31 cellular contexts compared by ENCODE assay signal in the genomic region with DNA sequence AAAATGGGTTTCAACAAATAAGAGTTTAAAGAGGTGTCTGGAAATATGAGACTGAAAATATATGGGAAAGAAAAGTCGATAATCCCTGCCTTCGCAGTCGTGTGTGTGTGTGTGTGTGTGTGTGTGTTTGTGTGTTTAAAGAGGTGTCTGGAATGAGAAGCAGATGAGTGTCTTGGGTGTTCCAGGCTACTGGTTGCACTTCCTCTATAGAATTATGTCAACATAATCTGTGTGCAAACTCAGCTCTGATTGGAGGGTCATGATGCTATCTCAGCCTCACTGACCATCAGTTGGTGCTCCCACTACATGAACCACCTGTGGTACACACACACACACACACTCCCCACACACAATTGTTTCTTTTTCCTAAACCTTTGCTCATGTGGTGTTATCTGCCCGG.
"Had no signal": no experiment of that assay in that cellular context is flagged by ENCODE, and none has a peak within 500 bp of the region (broad histone marks: within the 10 kb centered on the region; RNA-seq: fewer than 3 reads in every experiment).

No MANE protein-coding gene starts in this region.

- ATAC-seq: activated CD4-positive, CD25-positive, alpha-beta regulatory T cell treated with anti-CD3 and anti-CD28 coated beads, Interleukin-2, amount 50 U/mL, for 24 hours; activated CD8-positive, alpha-beta T cell treated with anti-CD3 and anti-CD28 coated beads for 36 hours; activated naive CD8-positive, alpha-beta T cell treated with anti-CD3 and anti-CD28 coated beads, Interleukin-2, amount 50 U/mL, for 24 hours; esophagus mucosa; T-helper 17 cell had no signal

- H3K4me1 Mint-ChIP-seq: activated B cell treated with CpG ODN at 0.5 μM for 24 hours; activated naive CD4-positive, alpha-beta T cell treated with anti-CD3 and anti-CD28 coated beads, Interleukin-2, amount 50 U/mL, for 24 hours; activated naive CD8-positive, alpha-beta T cell treated with anti-CD3 and anti-CD28 coated beads for 36 hours; activated naive CD8-positive, alpha-beta T cell treated with anti-CD3 and anti-CD28 coated beads, Interleukin-2, amount 50 U/mL, for 24 hours; central memory CD8-positive, alpha-beta T cell; T-helper 17 cell had no signal

- H3K27me3 ChIP-seq: ascending aorta had no signal

- H3K27ac ChIP-seq: ascending aorta, breast epithelium, coronary artery, dorsolateral prefrontal cortex, WERI-Rb-1 had no signal

- H3K36me3 Mint-ChIP-seq: activated naive CD4-positive, alpha-beta T cell treated with anti-CD3 and anti-CD28 coated beads, Interleukin-2, amount 50 U/mL, for 24 hours; activated naive CD8-positive, alpha-beta T cell treated with anti-CD3 and anti-CD28 coated beads for 36 hours; brain had no signal

- H3K4me3 ChIP-seq: ascending aorta, breast epithelium, coronary artery, dorsolateral prefrontal cortex had no signal

- H3K36me3 ChIP-seq: ascending aorta, breast epithelium, WERI-Rb-1 had no signal

- DNase-seq: activated B cell treated with CpG ODN at 0.5 μM for 24 hours; activated CD4-positive, alpha-beta T cell treated with anti-CD3 and anti-CD28 coated beads for 48 hours; activated CD4-positive, alpha-beta T cell treated with anti-CD3 and anti-CD28 coated beads, Interleukin-2, amount 50 U/mL, for 1 hour; activated CD4-positive, alpha-beta T cell treated with anti-CD3 and anti-CD28 coated beads, Interleukin-2, amount 50 U/mL, for 48 hours; activated CD8-positive, alpha-beta memory T cell treated with anti-CD3 and anti-CD28 coated beads for 24 hours; activated CD8-positive, alpha-beta T cell treated with anti-CD3 and anti-CD28 coated beads for 36 hours; activated effector memory CD4-positive, alpha-beta T cell treated with anti-CD3 and anti-CD28 coated beads, Interleukin-2, amount 50 U/mL, for 16 hours; activated naive CD4-positive, alpha-beta T cell treated with anti-CD3 and anti-CD28 coated beads for 36 hours; activated naive CD8-positive, alpha-beta T cell treated with anti-CD3 and anti-CD28 coated beads for 36 hours; activated naive CD8-positive, alpha-beta T cell treated with anti-CD3 and anti-CD28 coated beads, Interleukin-2, amount 50 U/mL, for 24 hours; activated T-cell treated with anti-CD3 and anti-CD28 coated beads, Interleukin-2, amount 50 U/mL, for 48 hours; dorsolateral prefrontal cortex; effector memory CD4-positive, alpha-beta T cell; endodermal cell; foreskin fibroblast; T-helper 17 cell; T1000; WERI-Rb-1 had no signal

- H3K9me3 ChIP-seq: ascending aorta, breast epithelium had no signal

- H3K4me3 Mint-ChIP-seq: activated B cell treated with CpG ODN at 0.5 μM for 24 hours; activated CD8-positive, alpha-beta T cell treated with anti-CD3 and anti-CD28 coated beads for 36 hours; activated naive CD4-positive, alpha-beta T cell treated with anti-CD3 and anti-CD28 coated beads for 36 hours; activated naive CD4-positive, alpha-beta T cell treated with anti-CD3 and anti-CD28 coated beads, Interleukin-2, amount 50 U/mL, for 24 hours; activated naive CD8-positive, alpha-beta T cell treated with anti-CD3 and anti-CD28 coated beads for 36 hours; activated naive CD8-positive, alpha-beta T cell treated with anti-CD3 and anti-CD28 coated beads, Interleukin-2, amount 50 U/mL, for 24 hours; activated T-helper 1 cell treated with anti-CD3 and anti-CD28 coated beads, Interleukin-12 subunit alpha, Interleukin-12 subunit beta, Interleukin-2, Interleukin-4 antibody, amounts not matched to agents 30 ng/mL and 10 ng/mL and 1 ng/mL, durations not matched to agents 14 hours and 24 hours and 36 hours; brain; central memory CD8-positive, alpha-beta T cell; dendritic cell treated with granulocyte-macrophage colony-stimulating factor and Interleukin-4, amounts not matched to agents 40 ng/mL and 50 ng/mL, for 4 days; endodermal cell; T-helper 17 cell; T-helper 2 cell treated with Interferon-gamma antibody and Interleukin-4, amounts not matched to agents 5 μg/mL and 100 μg/mL, for 36 hours had no signal

- H3K27ac Mint-ChIP-seq: activated B cell treated with CpG ODN at 0.5 μM for 24 hours; activated CD8-positive, alpha-beta T cell treated with anti-CD3 and anti-CD28 coated beads for 36 hours; activated naive CD4-positive, alpha-beta T cell treated with anti-CD3 and anti-CD28 coated beads for 36 hours; activated naive CD4-positive, alpha-beta T cell treated with anti-CD3 and anti-CD28 coated beads, Interleukin-2, amount 50 U/mL, for 24 hours; activated naive CD8-positive, alpha-beta T cell treated with anti-CD3 and anti-CD28 coated beads for 36 hours; activated naive CD8-positive, alpha-beta T cell treated with anti-CD3 and anti-CD28 coated beads, Interleukin-2, amount 50 U/mL, for 24 hours; activated T-helper 1 cell treated with anti-CD3 and anti-CD28 coated beads, Interleukin-12 subunit alpha, Interleukin-12 subunit beta, Interleukin-2, Interleukin-4 antibody, amounts not matched to agents 30 ng/mL and 10 ng/mL and 1 ng/mL, durations not matched to agents 14 hours and 24 hours and 36 hours; activated T-helper 2 cell treated with anti-CD3 and anti-CD28 coated beads, Interferon-gamma antibody, Interleukin-2, Interleukin-4, amounts not matched to agents 10 μg/mL and 5 μg/mL and 100 μg/mL, durations not matched to agents 14 hours and 24 hours and 36 hours; dendritic cell treated with granulocyte-macrophage colony-stimulating factor and Interleukin-4, amounts not matched to agents 40 ng/mL and 50 ng/mL, for 4 days; endodermal cell; T-helper 17 cell; T-helper 2 cell treated with Interferon-gamma antibody and Interleukin-4, amounts not matched to agents 5 μg/mL and 100 μg/mL, for 36 hours had no signal

- H3K4me1 ChIP-seq: ascending aorta, breast epithelium had no signal

- H3K9me3 Mint-ChIP-seq: activated B cell treated with CpG ODN at 0.5 μM for 24 hours; activated CD8-positive, alpha-beta T cell treated with anti-CD3 and anti-CD28 coated beads for 36 hours; activated naive CD4-positive, alpha-beta T cell treated with anti-CD3 and anti-CD28 coated beads for 36 hours; activated naive CD4-positive, alpha-beta T cell treated with anti-CD3 and anti-CD28 coated beads, Interleukin-2, amount 50 U/mL, for 24 hours; activated naive CD8-positive, alpha-beta T cell treated with anti-CD3 and anti-CD28 coated beads for 36 hours; activated naive CD8-positive, alpha-beta T cell treated with anti-CD3 and anti-CD28 coated beads, Interleukin-2, amount 50 U/mL, for 24 hours; activated T-helper 1 cell treated with anti-CD3 and anti-CD28 coated beads, Interleukin-12 subunit alpha, Interleukin-12 subunit beta, Interleukin-2, Interleukin-4 antibody, amounts not matched to agents 30 ng/mL and 10 ng/mL and 1 ng/mL, durations not matched to agents 14 hours and 24 hours and 36 hours; activated T-helper 2 cell treated with anti-CD3 and anti-CD28 coated beads, Interferon-gamma antibody, Interleukin-2, Interleukin-4, amounts not matched to agents 10 μg/mL and 5 μg/mL and 100 μg/mL, durations not matched to agents 14 hours and 24 hours and 36 hours; central memory CD8-positive, alpha-beta T cell; dendritic cell treated with granulocyte-macrophage colony-stimulating factor and Interleukin-4, amounts not matched to agents 40 ng/mL and 50 ng/mL, for 4 days; endodermal cell; T-helper 2 cell treated with Interferon-gamma antibody and Interleukin-4, amounts not matched to agents 5 μg/mL and 100 μg/mL, for 36 hours had no signal

- FAIRE-seq: frontal cortex had no signal
